Comparison of ENCODE assay signal across 8 cellular contexts in the genomic region with DNA sequence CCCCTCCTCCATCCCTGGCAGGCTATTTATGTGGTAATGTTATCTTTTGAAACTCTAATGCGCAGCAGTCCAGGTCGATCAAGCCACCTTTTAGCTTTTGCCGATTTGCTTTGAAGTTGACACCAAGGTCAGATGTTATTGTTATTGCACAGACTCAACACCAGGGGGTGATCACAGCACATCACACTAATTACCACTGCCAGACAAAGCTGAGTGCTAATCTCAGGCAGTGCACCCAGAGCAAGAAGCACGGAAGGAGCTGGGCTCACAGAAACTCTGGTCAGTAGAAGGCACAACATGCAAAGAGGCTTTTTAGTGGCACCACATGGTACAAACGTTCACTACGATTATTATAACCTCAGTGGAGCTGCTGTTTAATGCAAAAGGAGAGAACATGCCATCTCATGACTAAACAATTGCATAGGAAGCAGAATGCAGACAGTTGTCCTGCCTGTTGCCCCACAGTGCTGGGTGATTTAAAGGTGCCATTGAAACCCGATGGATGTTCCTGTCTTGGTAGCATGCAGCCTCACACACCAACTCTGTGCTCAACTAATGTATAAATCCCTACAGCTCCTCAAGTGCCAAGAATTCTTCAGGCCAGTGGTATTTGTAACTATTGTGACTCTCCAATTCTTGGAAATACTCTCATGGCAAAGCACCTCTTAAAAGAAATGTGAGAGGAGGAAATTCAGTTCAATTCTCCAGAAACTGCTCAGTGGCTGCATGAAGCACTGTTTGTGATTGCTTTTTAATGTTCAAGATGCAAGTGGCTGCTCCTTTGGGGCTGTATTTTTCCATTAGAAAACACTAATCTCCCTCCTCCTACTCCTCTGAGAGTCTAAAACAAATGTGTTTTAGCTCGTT.
DNase-seq lines count a peak whose midpoint lies in the region; ATAC-seq and TF ChIP-seq lines count a peak whose summit lies in the region.

No MANE protein-coding gene starts in this region.

- no CpG with 5 or more reads among the region's 8 CpGs for WGBS in H9 (ENCODE audit: extremely low coverage, insufficient read length, low lambda C conversion rate)
- WGBS in heart right ventricle, 2 donors = 13% methylated on average over 8 of the region's 8 CpGs
- WGBS in prostate gland = 21% methylated on average over 8 of the region's 8 CpGs

- peak; percentile 40 for ATAC-seq in activated naive CD8-positive, alpha-beta T cell treated with anti-CD3 and anti-CD28 coated beads, Interleukin-2, amount 50 U/mL, for 24 hours
- ATAC-seq in heart right ventricle = peak; percentile 91 to 97 (median 95)

- H3K23ac ChIP-seq in H9 (ENCODE audit: insufficient read length, low read depth, low read length) = no peak overlapping the region

- H4K91ac ChIP-seq in H9 (ENCODE audit: insufficient read length, low read depth, low read length) = no peak overlapping the region

- H2BK20ac ChIP-seq in H9 (ENCODE audit: low read depth, low read length, poor library complexity, severe bottlenecking) = no peak overlapping the region

- no peak overlapping the region for H2AFZ ChIP-seq in H9 (ENCODE audit: low read length)

- DNase-seq in GM12864 (ENCODE audit: low read depth) (peak; percentile 53), H9 (peak; percentile 87), SHP77 treated with DMSO at 0.1 percent for 48 hours (lab: John Stamatoyannopoulos, UW) (peak; percentile 61), heart right ventricle (peak; percentile 25 to 66), prostate gland (ENCODE audit: low spot score) (peak; percentile 44), NCI-H128 (lab: John Stamatoyannopoulos, UW; ENCODE audit: unreplicated experiment) (no peak)
- peak; percentile 20 for DNase-seq in activated naive CD8-positive, alpha-beta T cell treated with anti-CD3 and anti-CD28 coated beads, Interleukin-2, amount 50 U/mL, for 24 hours

- no peak overlapping the region for H3K4ac ChIP-seq in H9 (ENCODE audit: low read depth, low read length)

- H3K9me3 ChIP-seq in H9 (ENCODE audit: control insufficient read depth, low read depth, low read length) (no peaks in the 10 kb centered on the region), heart right ventricle (peaks cover 0 to 12% (median 0%) of the 10 kb centered on the region in 11 donors), prostate gland (no peaks in the 10 kb centered on the region)

- H3K56ac ChIP-seq in H9 (ENCODE audit: insufficient read length, low read depth, low read length) = no peak overlapping the region

- H4K5ac ChIP-seq in H9 (ENCODE audit: insufficient read length, low read depth, low read length) = no peak overlapping the region

- H3K27ac Mint-ChIP-seq in H9 = no peak overlapping the region
- no peak overlapping the region for H3K27ac Mint-ChIP-seq in activated naive CD8-positive, alpha-beta T cell treated with anti-CD3 and anti-CD28 coated beads, Interleukin-2, amount 50 U/mL, for 24 hours

- H3K9me3 Mint-ChIP-seq in H9 = peaks cover 0 to 6% of the 10 kb centered on the region in 2 experiments; a peak in 3 of 5 replicates
- H3K9me3 Mint-ChIP-seq in activated naive CD8-positive, alpha-beta T cell treated with anti-CD3 and anti-CD28 coated beads, Interleukin-2, amount 50 U/mL, for 24 hours = no peaks in the 10 kb centered on the region

- no peaks in the 10 kb centered on the region for H3K23me2 ChIP-seq in H9 (ENCODE audit: insufficient read length, low read depth, low read length, poor library complexity, severe bottlenecking)

- no peaks in the 10 kb centered on the region; a peak in 1 of 7 replicates for H3K36me3 Mint-ChIP-seq in H9 (ENCODE audit: insufficient read depth in 1 of 3, low read depth in 3 of 3)
- no peaks in the 10 kb centered on the region for H3K36me3 Mint-ChIP-seq in activated naive CD8-positive, alpha-beta T cell treated with anti-CD3 and anti-CD28 coated beads, Interleukin-2, amount 50 U/mL, for 24 hours (ENCODE audit: low read depth)

- no peak overlapping the region for H3K14ac ChIP-seq in H9 (ENCODE audit: insufficient read depth, low read length)

- intact Hi-C loops in heart right ventricle (cut with DNase I) = loop anchor here (1.0 to 10.0 kb wide), 8 partner anchors 54 to 482 kb away; partner anchors contain the start of gene PDGFD (in 1 of the 10)
- intact Hi-C loops in prostate gland (cut with DNase I) = loop anchor here (5.0 to 10.0 kb wide), 3 partner anchors 162 to 470 kb away; no protein-coding TSS in a partner anchor

- H3K4me1 Mint-ChIP-seq in H9 = peaks cover 15 to 19% of the 10 kb centered on the region in 2 experiments
- peaks cover 1% of the 10 kb centered on the region for H3K4me1 Mint-ChIP-seq in activated naive CD8-positive, alpha-beta T cell treated with anti-CD3 and anti-CD28 coated beads, Interleukin-2, amount 50 U/mL, for 24 hours

- no peak overlapping the region for H2BK5ac ChIP-seq in H9 (ENCODE audit: insufficient read length, low read length)

- no peak overlapping the region for H2BK12ac ChIP-seq in H9 (ENCODE audit: insufficient read length, low read depth, low read length)

- H3K27me3 Mint-ChIP-seq in H9 (ENCODE audit: low read depth) = no peaks in the 10 kb centered on the region
- H3K27me3 Mint-ChIP-seq in activated naive CD8-positive, alpha-beta T cell treated with anti-CD3 and anti-CD28 coated beads, Interleukin-2, amount 50 U/mL, for 24 hours = no peaks in the 10 kb centered on the region

- H3K4me1 ChIP-seq in H9 (ENCODE audit: insufficient read depth, low read length) (peaks cover 3% of the 10 kb centered on the region; the same call in 1 of the 2 replicates), heart right ventricle (peaks cover 0 to 12% (median 10%) of the 10 kb centered on the region in 9 donors), prostate gland (replicated peaks) (no peaks in the 10 kb centered on the region)

- no peak overlapping the region for H3K18ac ChIP-seq in H9 (ENCODE audit: insufficient read length, low read depth, low read length)

- no peak overlapping the region for H2AK5ac ChIP-seq in H9 (ENCODE audit: insufficient read length, low read length)

- H3K36me3 ChIP-seq in heart right ventricle = no peaks in the 10 kb centered on the region
- no peaks in the 10 kb centered on the region for H3K36me3 ChIP-seq in prostate gland

- no peak overlapping the region for H2BK120ac ChIP-seq in H9 (ENCODE audit: low read depth, low read length, poor library complexity, severe bottlenecking)

- TF ChIP-seq CTCF in GM12864 (IDR thresholded peaks at IDR 0.05; ENCODE audit: low read depth, low read length, missing control alignments) (peak; percentile 89), H9 (conservative IDR thresholded peaks at IDR 0.05) (peak; percentile 87), LNCAP (IDR thresholded peaks at IDR 0.05) (peak; percentile 79), heart right ventricle (IDR thresholded peaks at IDR 0.05) (peak; percentile 74 to 90 (median 88)), prostate gland (IDR thresholded peaks at IDR 0.05) (peak; percentile 33 to 80 (median 78))

- H3K4me3 ChIP-seq in GM12864 (ENCODE audit: low read depth, low read length) = no peak overlapping the region
- peak overlapping the region in 1 of 10 donors; percentile 16 for H3K4me3 ChIP-seq in heart right ventricle
- no peak overlapping the region for H3K4me3 ChIP-seq in prostate gland

- H2BK15ac ChIP-seq in H9 (ENCODE audit: low read depth, low read length) = no peak overlapping the region

- no peak overlapping the region for H4K8ac ChIP-seq in H9 (replicated peaks; ENCODE audit: insufficient read length, low read depth, low read length)

- H3K9ac ChIP-seq in H9 (ENCODE audit: extremely low read depth, insufficient read length, low read length) = no peak overlapping the region

- H3K4me2 ChIP-seq in H9 (ENCODE audit: insufficient read depth, insufficient read length, low read length) = no peak overlapping the region

- TF ChIP-seq POLR2A in prostate gland (IDR thresholded peaks at IDR 0.05) = no peak

- H4K20me1 ChIP-seq in H9 (ENCODE audit: control insufficient read depth, insufficient read depth, insufficient read length) = no peaks in the 10 kb centered on the region

- H3T11ph ChIP-seq in H9 (ENCODE audit: low read length) = no peak overlapping the region

- peak overlapping the region; percentile 1 to 19; a peak in 3 of 5 replicates for H3K4me3 Mint-ChIP-seq in H9
- no peak overlapping the region for H3K4me3 Mint-ChIP-seq in activated naive CD8-positive, alpha-beta T cell treated with anti-CD3 and anti-CD28 coated beads, Interleukin-2, amount 50 U/mL, for 24 hours

- no peaks in the 10 kb centered on the region for H3K27me3 ChIP-seq in H9 (ENCODE audit: insufficient read depth, low read length)
- no peaks in the 10 kb centered on the region for H3K27me3 ChIP-seq in heart right ventricle
- no peaks in the 10 kb centered on the region for H3K27me3 ChIP-seq in prostate gland (replicated peaks; ENCODE audit: insufficient read depth)

- H3K79me2 ChIP-seq in H9 (ENCODE audit: insufficient read depth, low read length) = no peaks in the 10 kb centered on the region

- H3K27ac ChIP-seq in H9 (ENCODE audit: insufficient read length, low read depth, low read length) = no peak overlapping the region
- H3K27ac ChIP-seq in heart right ventricle = peak overlapping the region in 4 of 10 donors; percentile 7 to 53 (median 28)
- no peak overlapping the region for H3K27ac ChIP-seq in prostate gland

- no peaks in the 10 kb centered on the region for H3K79me1 ChIP-seq in H9 (ENCODE audit: insufficient read depth, low read depth, low read length, poor library complexity, severe bottlenecking)
